ENCODE assay signal across 16 cellular contexts in genomic region chr22:46628756-46629155, GRCh38. TPM values are rescaled to one million over a fixed set of nuclear protein-coding genes. Genes with fewer than 3 reads are reported as not detected.
DNase-seq lines count a peak whose midpoint lies in the region; ATAC-seq, FAIRE-seq and TF ChIP-seq lines count a peak whose summit lies in the region.
"Had no signal": no experiment of that assay in that cellular context is flagged by ENCODE, and none has a peak within 500 bp of the region (broad histone marks: within the 10 kb centered on the region; RNA-seq: fewer than 3 reads in every experiment).

No MANE protein-coding gene starts in this region.

- CTCF ChIA-PET in H1 (lab: Charles Lee; ENCODE audit: partially characterized antibody): interaction anchor here (1.1 kb wide), 1 partner anchor 65 kb away, joined by 6 read pairs; no protein-coding TSS in a partner anchor
- CTCF ChIA-PET in GM10248 (lab: Yijun Ruan, JAX): no interaction called here

- no peak for ATAC-seq in GM23338
- ATAC-seq: CD8-positive, alpha-beta T cell; GM12878 had no signal

- no peak overlapping the region for H2BK20ac ChIP-seq in H1 (ENCODE audit: low read length)

- H3K9ac ChIP-seq in BLaER1 treated with 17β-estradiol and CSF1 and Interleukin-3, amounts not matched to agents 10 nM and 100 nM: peak overlapping the region in 3 of 11 experiments; percentile 18 to 54 (median 37); a peak in 2 of 22 replicates
- H3K9ac ChIP-seq in H1 (replicated peaks in 1 of 4; ENCODE audit: extremely low read depth in 1 of 4, low read depth in 3 of 4, low read length in 3 of 4): no peak overlapping the region

- H3K9me3 Mint-ChIP-seq in GM23338: no peaks in the 10 kb centered on the region
- no peaks in the 10 kb centered on the region for H3K9me3 Mint-ChIP-seq in progenitor cell of endocrine pancreas (ENCODE audit: low read depth)
- no peaks in the 10 kb centered on the region for H3K9me3 Mint-ChIP-seq in T-helper 2 cell treated with Interferon-gamma antibody and Interleukin-4, amounts not matched to agents 5 μg/mL and 100 μg/mL, for 36 hours
- H3K9me3 Mint-ChIP-seq: CD14-positive monocyte; CD8-positive, alpha-beta T cell; IgD-negative memory B cell had no signal

- DNase-seq in GM23338 (ENCODE audit: low spot score) (no peak), H1 (ENCODE audit: low read depth in 1 of 2, low spot score in 2 of 2) (no peak), progenitor cell of endocrine pancreas (ENCODE audit: low spot score, unreplicated experiment) (no peak), GM10248 (ENCODE audit: extremely low spot score) (no peak), NOMO-1 treated with dmso at 0.1 percent for 144 hours (lab: John Stamatoyannopoulos, UW; ENCODE audit: unreplicated experiment) (no peak)
- no peak for DNase-seq in T-helper 2 cell treated with Interferon-gamma antibody and Interleukin-4, amounts not matched to agents 5 μg/mL and 100 μg/mL, for 36 hours (ENCODE audit: low spot score)
- DNase-seq: COR-L47, H7 had no signal

- no peaks in the 10 kb centered on the region for H3K9me3 ChIP-seq in BLaER1 treated with 17β-estradiol and CSF1 and Interleukin-3, amounts not matched to agents 10 nM and 100 nM (replicated peaks in 1 of 11)
- no peaks in the 10 kb centered on the region for H3K9me3 ChIP-seq in H1 (ENCODE audit: insufficient read depth in 2 of 2, low read depth in 1 of 2, low read length in 1 of 2)

- H3K36me3 Mint-ChIP-seq in GM23338 (ENCODE audit: low read depth) (no peaks in the 10 kb centered on the region), progenitor cell of endocrine pancreas (ENCODE audit: insufficient read depth) (peaks cover 5% of the 10 kb centered on the region)
- H3K36me3 Mint-ChIP-seq in T-helper 2 cell treated with Interferon-gamma antibody and Interleukin-4, amounts not matched to agents 5 μg/mL and 100 μg/mL, for 36 hours (ENCODE audit: low read depth): peaks cover 3% of the 10 kb centered on the region

- no peak overlapping the region for H2BK120ac ChIP-seq in H1 (replicated peaks; ENCODE audit: low read depth, low read length)

- TF ChIP-seq CTCF in GM23338 (conservative IDR thresholded peaks at IDR 0.05; ENCODE audit: low read depth in 2 of 2) (no peak), H1 (IDR thresholded peaks at IDR 0.05; ENCODE audit: control extremely low read depth in 1 of 3, insufficient read depth in 1 of 3, low read depth in 1 of 3, low read length in 3 of 3) (no peak), progenitor cell of endocrine pancreas (IDR thresholded peaks at IDR 0.05; ENCODE audit: unreplicated experiment) (no peak), GM10248 (IDR thresholded peaks at IDR 0.05; ENCODE audit: control extremely low read depth, extremely low read depth, low read depth, missing control alignments) (no peak)

- H3K79me1 ChIP-seq in H1 (ENCODE audit: low read depth, low read length): peaks cover 5% of the 10 kb centered on the region; the same call in 1 of the 2 replicates

- peaks cover 32 to 97% (median 94%) of the 10 kb centered on the region in 10 experiments for H3K4me1 ChIP-seq in BLaER1 treated with 17β-estradiol and CSF1 and Interleukin-3, amounts not matched to agents 10 nM and 100 nM
- H3K4me1 ChIP-seq in GM23338 (ENCODE audit: insufficient read depth): peaks cover 7% of the 10 kb centered on the region
- peaks cover 0 to 20% (median 14%) of the 10 kb centered on the region in 4 experiments; a peak in 5 of 7 replicates for H3K4me1 ChIP-seq in H1 (replicated peaks in 1 of 4; ENCODE audit: control insufficient read depth in 3 of 4, insufficient read depth in 4 of 4, low read length in 3 of 4)

- H3K27me3 ChIP-seq in BLaER1 treated with 17β-estradiol and CSF1 and Interleukin-3, amounts not matched to agents 10 nM and 100 nM: peaks cover 0 to 45% (median 0%) of the 10 kb centered on the region in 11 experiments; a peak in 5 of 22 replicates
- H3K27me3 ChIP-seq in GM23338 (ENCODE audit: insufficient read depth) (no peaks in the 10 kb centered on the region), H1 (replicated peaks in 1 of 4; ENCODE audit: control insufficient read depth in 3 of 4, extremely low read depth in 1 of 4, insufficient read depth in 3 of 4, low read length in 3 of 4) (no peaks in the 10 kb centered on the region)

- H3K27ac Mint-ChIP-seq in GM23338 (peak overlapping the region; percentile 77; the same call in 1 of the 2 replicates), progenitor cell of endocrine pancreas (peak overlapping the region; percentile 41)
- H3K27ac Mint-ChIP-seq in T-helper 2 cell treated with Interferon-gamma antibody and Interleukin-4, amounts not matched to agents 5 μg/mL and 100 μg/mL, for 36 hours: no peak overlapping the region
- H3K27ac Mint-ChIP-seq: B cell; CD8-positive, alpha-beta T cell; IgD-negative memory B cell had no signal

- H3K23me2 ChIP-seq in H1 (ENCODE audit: low read depth, low read length): no peaks in the 10 kb centered on the region

- H4K91ac ChIP-seq in H1 (replicated peaks; ENCODE audit: insufficient read length, low read length): no peak overlapping the region

- H3K18ac ChIP-seq in H1 (ENCODE audit: extremely low read depth, low read length): no peak overlapping the region

- H3K4ac ChIP-seq in H1 (replicated peaks; ENCODE audit: insufficient read length, low read depth, low read length): peak overlapping the region; percentile 23

- H3K4me2 ChIP-seq in BLaER1 treated with 17β-estradiol and CSF1 and Interleukin-3, amounts not matched to agents 10 nM and 100 nM: peak overlapping the region in 8 of 11 experiments; percentile 34 to 98 (median 74); a peak in 16 of 22 replicates
- no peak overlapping the region for H3K4me2 ChIP-seq in GM23338
- no peak overlapping the region for H3K4me2 ChIP-seq in H1 (ENCODE audit: insufficient read depth in 1 of 2, low read depth in 2 of 2, low read length in 2 of 2)

- H2BK5ac ChIP-seq in H1 (ENCODE audit: low read depth, low read length): no peak overlapping the region

- no peak overlapping the region for H3K4me3 ChIP-seq in BLaER1 treated with 17β-estradiol and CSF1 and Interleukin-3, amounts not matched to agents 10 nM and 100 nM
- H3K4me3 ChIP-seq in GM23338 (no peak overlapping the region), H1 (ENCODE audit: extremely low read depth in 1 of 4, insufficient read depth in 2 of 4, low read depth in 3 of 4, low read length in 4 of 4) (no peak overlapping the region)
- H3K4me3 ChIP-seq: GM12878 had no signal

- WGBS in H1 (ENCODE audit: extremely low coverage in 1 of 2, insufficient coverage in 1 of 2, insufficient read length in 1 of 2, insufficient replicate concordance in 2 of 2, low coverage in 1 of 2, low lambda C conversion rate in 2 of 2, missing lambda C conversion rate in 1 of 2), 2 experiments: 93% methylated on average over 12 of the region's 12 CpGs; no CpG with 5 or more reads in 1 of the 2 experiments

- no peak overlapping the region for H3K14ac ChIP-seq in H1 (ENCODE audit: insufficient read length)

- H2AFZ ChIP-seq in GM23338 (no peak overlapping the region), H1 (ENCODE audit: low read length) (no peak overlapping the region)

- TF ChIP-seq EP300 in H1 (IDR thresholded peaks at IDR 0.05; ENCODE audit: borderline replicate concordance in 1 of 2, low read depth in 2 of 2, low read length in 2 of 2): no peak

- H2AK5ac ChIP-seq in H1 (ENCODE audit: low read depth, low read length): no peak overlapping the region

- TF ChIP-seq RAD21 in H1 (IDR thresholded peaks at IDR 0.05 in 1 of 2, conservative IDR thresholded peaks at IDR 0.05 in 1 of 2; ENCODE audit: low read depth in 2 of 2, low read length in 2 of 2): no peak

- peaks cover 4% of the 10 kb centered on the region for H3K27me3 Mint-ChIP-seq in GM23338 (ENCODE audit: insufficient read depth, low read depth, poor library complexity)
- H3K27me3 Mint-ChIP-seq in progenitor cell of endocrine pancreas: no peaks in the 10 kb centered on the region
- H3K27me3 Mint-ChIP-seq in T-helper 2 cell treated with Interferon-gamma antibody and Interleukin-4, amounts not matched to agents 5 μg/mL and 100 μg/mL, for 36 hours (ENCODE audit: low read depth): no peaks in the 10 kb centered on the region
- H3K27me3 Mint-ChIP-seq: B cell, IgD-negative memory B cell had no signal

- POLR2A ChIA-PET in H1 (lab: Charles Lee; ENCODE audit: partially characterized antibody) (no interaction called here), GM10248 (lab: Yijun Ruan, JAX) (no interaction called here)

- H3K56ac ChIP-seq in H1 (replicated peaks; ENCODE audit: insufficient read length, low read depth, low read length): no peak overlapping the region

- H4K8ac ChIP-seq in H1 (ENCODE audit: extremely low read depth, insufficient read depth, low read length): peak overlapping the region; percentile 89; the same call in 1 of the 2 replicates

- H4K5ac ChIP-seq in H1 (ENCODE audit: insufficient read length, low read depth, low read length): no peak overlapping the region

- H3K4me1 Mint-ChIP-seq in GM23338 (peaks cover 25% of the 10 kb centered on the region), progenitor cell of endocrine pancreas (ENCODE audit: low read depth) (peaks cover 4% of the 10 kb centered on the region)
- H3K4me1 Mint-ChIP-seq in T-helper 2 cell treated with Interferon-gamma antibody and Interleukin-4, amounts not matched to agents 5 μg/mL and 100 μg/mL, for 36 hours (ENCODE audit: low read depth): no peaks in the 10 kb centered on the region

- H2BK15ac ChIP-seq in H1 (ENCODE audit: low read length): no peak overlapping the region; the same call in 1 of the 2 replicates

- H3K9me2 ChIP-seq in GM23338 (ENCODE audit: insufficient read depth): no peaks in the 10 kb centered on the region

- no peak for FAIRE-seq in H1 (lab: Jason Lieb, UNC)
- FAIRE-seq: A204.1, GM12878, GM18507 had no signal

- peaks cover 30 to 89% (median 61%) of the 10 kb centered on the region in 11 experiments; a peak in 18 of 22 replicates for H4K20me1 ChIP-seq in BLaER1 treated with 17β-estradiol and CSF1 and Interleukin-3, amounts not matched to agents 10 nM and 100 nM
- H4K20me1 ChIP-seq in GM23338 (replicated peaks; ENCODE audit: insufficient read depth): no peaks in the 10 kb centered on the region
- H4K20me1 ChIP-seq in H1 (replicated peaks in 1 of 2; ENCODE audit: control insufficient read depth in 1 of 2, insufficient read depth in 2 of 2, low read length in 2 of 2): no peaks in the 10 kb centered on the region

- no peak overlapping the region for H3K4me3 Mint-ChIP-seq in GM23338
- H3K4me3 Mint-ChIP-seq in progenitor cell of endocrine pancreas (ENCODE audit: low read depth): no peak overlapping the region
- H3K4me3 Mint-ChIP-seq in T-helper 2 cell treated with Interferon-gamma antibody and Interleukin-4, amounts not matched to agents 5 μg/mL and 100 μg/mL, for 36 hours: no peak overlapping the region
- H3K4me3 Mint-ChIP-seq: B cell; CD14-positive monocyte; CD8-positive, alpha-beta T cell; IgD-negative memory B cell had no signal

- no peak overlapping the region for H3K27ac ChIP-seq in BLaER1 treated with 17β-estradiol and CSF1 and Interleukin-3, amounts not matched to agents 10 nM and 100 nM
- H3K27ac ChIP-seq in GM23338 (ENCODE audit: low read depth) (no peak overlapping the region), H1 (ENCODE audit: low read depth, low read length) (no peak overlapping the region)

- no peak overlapping the region for H3K23ac ChIP-seq in H1 (ENCODE audit: insufficient read length)

- H3K79me2 ChIP-seq in GM23338 (replicated peaks; ENCODE audit: insufficient read depth) (peaks cover 3% of the 10 kb centered on the region; the same call in 1 of the 2 replicates), H1 (ENCODE audit: control insufficient read depth in 1 of 2, insufficient read depth in 2 of 2, low read length in 2 of 2) (no peaks in the 10 kb centered on the region)

- no peak overlapping the region for H2BK12ac ChIP-seq in H1 (ENCODE audit: low read depth, low read length)

- H3K36me3 ChIP-seq in BLaER1 treated with 17β-estradiol and CSF1 and Interleukin-3, amounts not matched to agents 10 nM and 100 nM: peaks cover 10 to 62% (median 28%) of the 10 kb centered on the region in 11 experiments; a peak in 20 of 22 replicates
- no peaks in the 10 kb centered on the region for H3K36me3 ChIP-seq in GM23338 (ENCODE audit: insufficient read depth)
- H3K36me3 ChIP-seq in H1 (ENCODE audit: control insufficient read depth in 2 of 4, insufficient read depth in 4 of 4, low read length in 3 of 4): no peaks in the 10 kb centered on the region

- no peak for TF ChIP-seq POLR2A in H1 (IDR thresholded peaks at IDR 0.05; ENCODE audit: control extremely low read depth in 1 of 2, low read depth in 2 of 2, low read length in 2 of 2)

- no peaks in the 10 kb centered on the region for H3F3A ChIP-seq in GM23338 (replicated peaks; ENCODE audit: low read depth)

RNA-seq across cellular contexts. Expression of gene GRAMD4, which starts 8.6 kb away (rescaled TPM):
- total RNA-seq in GM23338 (2014; rRNA removed; shearing (Covaris generic)): 19.7 and 81.8 TPM in 2 replicates
- polyA plus RNA-seq in GM23338 (2016; fragmentation: Nextera tagmentation; extraction: Ambion mirVana) (2.7 and 3.1 TPM in 2 replicates), H1 (2011; rRNA removed) (7.9 and 8.6 TPM in 2 replicates)
- total RNA-seq in H1 (2021; fragmentation: NEBNext Ultra II Directional; extraction: Animal tissue kit (Norgen Biotek cat#: 25700)): 20.5 and 25.6 TPM in 2 replicates
- polyA plus RNA-seq in H1 (2011; cell fraction: cytosol; rRNA removed): 9.2 TPM
- polyA plus RNA-seq in H1 (2011; cell fraction: nucleus; rRNA removed): 18.3 TPM
- 14.3 to 23.8 TPM (median 16.0 TPM) in 4 replicates for polyA plus RNA-seq in H1 (2012, experiment 1 of 2)
- 5.4 TPM for polyA plus RNA-seq in H1 (2012, experiment 2 of 2)
- polyA plus RNA-seq in H1 (2013, experiment 1 of 2): 10.3 TPM
- 9.8 TPM for polyA plus RNA-seq in H1 (2013, experiment 2 of 2)
- 12.8 and 15.9 TPM in 2 replicates for polyA minus RNA-seq in H1 (2011; rRNA and poly(A)+ RNA removed)
- 8.7 TPM for polyA minus RNA-seq in H1 (2011; cell fraction: cytosol; rRNA and poly(A)+ RNA removed)
- 8.7 TPM for polyA minus RNA-seq in H1 (2011; cell fraction: nucleus; rRNA and poly(A)+ RNA removed)
- total RNA-seq in progenitor cell of endocrine pancreas: 68.8 and 74.5 TPM in 2 replicates

Comparison
In these comparisons a context has a peak if more than half of its experiments do, and no peak if none do; other contexts are left out.
1. H3K4me2 ChIP-seq: peak in BLaER1 treated with 17β-estradiol and CSF1 and Interleukin-3, amounts not matched to agents 10 nM and 100 nM (8 of 11); none in GM23338 (single experiment) and H1 (0 of 2).